In the genomic region with DNA sequence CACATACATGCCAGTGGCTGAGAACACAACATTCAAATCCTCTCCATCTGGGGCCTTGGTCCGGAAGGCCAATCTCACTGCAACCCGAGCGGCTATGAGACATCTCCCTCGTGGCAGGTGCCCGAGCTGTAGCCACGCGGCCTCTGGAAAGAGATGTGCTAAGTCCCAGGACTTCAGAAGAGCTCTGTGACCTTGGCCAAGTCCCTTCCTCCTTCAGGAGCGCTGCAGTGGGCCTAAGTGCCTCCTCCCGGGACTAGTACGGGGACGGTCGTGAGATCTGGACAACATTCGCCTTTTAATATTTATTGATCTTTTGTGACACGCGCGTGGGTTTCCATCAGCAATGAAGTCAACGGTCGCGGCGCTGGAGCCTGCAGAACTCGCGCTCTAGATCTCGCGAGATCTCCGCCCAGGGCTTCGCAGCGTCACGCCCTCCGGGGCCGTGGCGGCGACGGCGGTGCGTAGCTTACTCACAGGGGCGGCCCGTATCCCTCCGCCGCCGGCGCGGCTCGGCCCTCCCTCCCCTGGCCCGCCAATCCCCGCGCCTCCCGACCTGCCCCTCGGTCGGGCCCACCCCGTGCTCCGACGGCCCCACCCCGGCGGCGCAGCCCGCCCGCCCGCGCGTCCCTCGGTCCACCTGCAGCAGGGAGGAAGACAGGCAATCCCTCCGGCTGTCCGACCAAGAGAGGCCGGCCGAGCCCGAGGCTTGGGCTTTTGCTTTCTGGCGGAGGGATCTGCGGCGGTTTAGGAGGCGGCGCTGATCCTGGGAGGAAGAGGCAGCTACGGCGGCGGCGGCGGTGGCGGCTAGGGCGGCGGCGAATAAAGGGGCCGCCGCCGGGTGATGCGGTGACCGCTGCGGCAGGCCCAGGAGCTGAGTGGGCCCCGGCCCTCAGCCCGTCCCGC, we compare ENCODE assay signal across 1 cellular context.
A peak's percentile ranks its signal among the peaks of the same experiment; 100 is the strongest.
TF ChIP-seq lines count a peak whose summit lies in the region.

A gene (plus strand): TSS at position 588 of the 903 bp plus-strand sequence. CDS start 453 bp downstream, outside the sequence.

TF ChIP-seq in HepG2, 621 proteins besides CTCF, POLR2A, EP300 and RAD21 (continued from another document and continues in another):
- TF ChIP-seq ZNF746 (CRISPR knock-in tag; IDR thresholded peaks at IDR 0.05) (peak; percentile 58), ZBTB42 (CRISPR knock-in tag; IDR thresholded peaks at IDR 0.05) (no peak), ZNF343 (CRISPR knock-in tag; IDR thresholded peaks at IDR 0.05) (no peak), EEA1 (CRISPR knock-in tag; IDR thresholded peaks at IDR 0.05; ENCODE audit: borderline replicate concordance) (peak; percentile 56; the same call in 1 of the 2 replicates), CCDC6 (CRISPR knock-in tag; IDR thresholded peaks at IDR 0.05) (peak; percentile 70; the same call in 1 of the 2 replicates), ZNF44 (CRISPR knock-in tag; IDR thresholded peaks at IDR 0.05) (0 out of 2 replicates have a peak, but pooled peaks have one; percentile 36), FOSL2 (CRISPR knock-in tag; IDR thresholded peaks at IDR 0.05) (peak; percentile 60; the same call in 1 of the 2 replicates), MED1 (CRISPR knock-in tag; IDR thresholded peaks at IDR 0.05) (peak; percentile 62), ATAD3A (CRISPR knock-in tag; IDR thresholded peaks at IDR 0.05) (no peak), MTA3 (CRISPR knock-in tag; IDR thresholded peaks at IDR 0.05) (no peak), KLF6 (CRISPR knock-in tag; IDR thresholded peaks at IDR 0.05) (peak; percentile 70), ZNF296 (CRISPR knock-in tag; conservative IDR thresholded peaks at IDR 0.05) (no peak), KAT8 (CRISPR knock-in tag; IDR thresholded peaks at IDR 0.05) (peak; percentile 88), ZNF430 (CRISPR knock-in tag; IDR thresholded peaks at IDR 0.05) (peak; percentile 68; the same call in 1 of the 2 replicates), CENPT (CRISPR knock-in tag; IDR thresholded peaks at IDR 0.05; ENCODE audit: low read depth) (no peak), SPEN (CRISPR knock-in tag; IDR thresholded peaks at IDR 0.05; ENCODE audit: low read depth) (peak; percentile 93), MIXL1 (CRISPR knock-in tag; IDR thresholded peaks at IDR 0.05) (no peak), YY1 (IDR thresholded peaks at IDR 0.05; ENCODE audit: insufficient read depth, insufficient replicate concordance, low read depth, low read length) (peak; percentile 66), MBD4 (IDR thresholded peaks at IDR 0.05; ENCODE audit: borderline replicate concordance, low read length) (no peak), SAFB2 (CRISPR knock-in tag; IDR thresholded peaks at IDR 0.05; ENCODE audit: borderline replicate concordance, low read depth) (peak; percentile 84), PAX8 (CRISPR knock-in tag; IDR thresholded peaks at IDR 0.05; ENCODE audit: borderline replicate concordance) (no peak), SALL2 (CRISPR knock-in tag; IDR thresholded peaks at IDR 0.05) (peak; percentile 39; the same call in 1 of the 2 replicates), SAP130 (CRISPR knock-in tag; IDR thresholded peaks at IDR 0.05; ENCODE audit: low read depth) (peak; percentile 80), ERF (CRISPR knock-in tag; IDR thresholded peaks at IDR 0.05) (peak; percentile 89), NBN (conservative IDR thresholded peaks at IDR 0.05) (no peak), FOSL1 (CRISPR knock-in tag; IDR thresholded peaks at IDR 0.05; ENCODE audit: borderline replicate concordance) (no peak), ZNF674 (CRISPR knock-in tag; IDR thresholded peaks at IDR 0.05; ENCODE audit: low read depth) (no peak), ZNF260 (CRISPR knock-in tag; IDR thresholded peaks at IDR 0.05; ENCODE audit: borderline replicate concordance, low read depth) (no peak), RBFOX2 (IDR thresholded peaks at IDR 0.05; ENCODE audit: low read depth, low read length) (peak; percentile 93), PLRG1 (conservative IDR thresholded peaks at IDR 0.05) (no peak), PHF20 (CRISPR knock-in tag; IDR thresholded peaks at IDR 0.05) (peak; percentile 70; the same call in 1 of the 2 replicates), NRL (CRISPR knock-in tag; IDR thresholded peaks at IDR 0.05; ENCODE audit: borderline replicate concordance) (no peak), ZNF496 (CRISPR knock-in tag; IDR thresholded peaks at IDR 0.05; ENCODE audit: insufficient replicate concordance) (no peak), BRD4 (CRISPR knock-in tag; IDR thresholded peaks at IDR 0.05) (peak; percentile 22; the same call in 1 of the 2 replicates), ZNF598 (CRISPR knock-in tag; IDR thresholded peaks at IDR 0.05; ENCODE audit: borderline replicate concordance) (0 out of 2 replicates have a peak, but pooled peaks have one; percentile 58), ZNF468 (CRISPR knock-in tag; IDR thresholded peaks at IDR 0.05) (no peak), NFIC (IDR thresholded peaks at IDR 0.05; ENCODE audit: low read length) (no peak), NFYC (CRISPR knock-in tag; IDR thresholded peaks at IDR 0.05) (peak; percentile 60)
- TF ChIP-seq, protein P1, sequence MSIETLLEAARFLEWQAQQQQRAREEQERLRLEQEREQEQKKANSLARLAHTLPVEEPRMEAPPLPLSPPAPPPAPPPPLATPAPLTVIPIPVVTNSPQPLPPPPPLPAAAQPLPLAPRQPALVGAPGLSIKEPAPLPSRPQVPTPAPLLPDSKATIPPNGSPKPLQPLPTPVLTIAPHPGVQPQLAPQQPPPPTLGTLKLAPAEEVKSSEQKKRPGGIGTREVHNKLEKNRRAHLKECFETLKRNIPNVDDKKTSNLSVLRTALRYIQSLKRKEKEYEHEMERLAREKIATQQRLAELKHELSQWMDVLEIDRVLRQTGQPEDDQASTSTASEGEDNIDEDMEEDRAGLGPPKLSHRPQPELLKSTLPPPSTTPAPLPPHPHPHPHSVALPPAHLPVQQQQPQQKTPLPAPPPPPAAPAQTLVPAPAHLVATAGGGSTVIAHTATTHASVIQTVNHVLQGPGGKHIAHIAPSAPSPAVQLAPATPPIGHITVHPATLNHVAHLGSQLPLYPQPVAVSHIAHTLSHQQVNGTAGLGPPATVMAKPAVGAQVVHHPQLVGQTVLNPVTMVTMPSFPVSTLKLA (IDR thresholded peaks at IDR 0.05), result peak; percentile 16; the same call in 1 of the 2 replicates
- TF ChIP-seq, protein P2, sequence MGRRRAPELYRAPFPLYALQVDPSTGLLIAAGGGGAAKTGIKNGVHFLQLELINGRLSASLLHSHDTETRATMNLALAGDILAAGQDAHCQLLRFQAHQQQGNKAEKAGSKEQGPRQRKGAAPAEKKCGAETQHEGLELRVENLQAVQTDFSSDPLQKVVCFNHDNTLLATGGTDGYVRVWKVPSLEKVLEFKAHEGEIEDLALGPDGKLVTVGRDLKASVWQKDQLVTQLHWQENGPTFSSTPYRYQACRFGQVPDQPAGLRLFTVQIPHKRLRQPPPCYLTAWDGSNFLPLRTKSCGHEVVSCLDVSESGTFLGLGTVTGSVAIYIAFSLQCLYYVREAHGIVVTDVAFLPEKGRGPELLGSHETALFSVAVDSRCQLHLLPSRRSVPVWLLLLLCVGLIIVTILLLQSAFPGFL (CRISPR knock-in tag; IDR thresholded peaks at IDR 0.05), result no peak
- TF ChIP-seq, protein P3, sequence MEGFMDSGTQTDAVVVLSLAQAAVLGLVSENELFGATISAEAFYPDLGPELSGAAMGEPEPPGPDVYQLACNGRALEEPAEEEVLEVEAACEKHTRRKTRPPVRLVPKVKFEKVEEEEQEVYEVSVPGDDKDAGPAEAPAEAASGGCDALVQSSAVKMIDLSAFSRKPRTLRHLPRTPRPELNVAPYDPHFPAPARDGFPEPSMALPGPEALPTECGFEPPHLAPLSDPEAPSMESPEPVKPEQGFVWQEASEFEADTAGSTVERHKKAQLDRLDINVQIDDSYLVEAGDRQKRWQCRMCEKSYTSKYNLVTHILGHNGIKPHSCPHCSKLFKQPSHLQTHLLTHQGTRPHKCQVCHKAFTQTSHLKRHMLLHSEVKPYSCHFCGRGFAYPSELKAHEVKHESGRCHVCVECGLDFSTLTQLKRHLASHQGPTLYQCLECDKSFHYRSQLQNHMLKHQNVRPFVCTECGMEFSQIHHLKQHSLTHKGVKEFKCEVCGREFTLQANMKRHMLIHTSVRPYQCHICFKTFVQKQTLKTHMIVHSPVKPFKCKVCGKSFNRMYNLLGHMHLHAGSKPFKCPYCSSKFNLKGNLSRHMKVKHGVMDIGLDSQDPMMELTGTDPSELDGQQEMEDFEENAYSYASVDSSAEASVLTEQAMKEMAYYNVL (CRISPR knock-in tag; IDR thresholded peaks at IDR 0.05; ENCODE audit: borderline replicate concordance), result peak; percentile 26; the same call in 1 of the 2 replicates
- TF ChIP-seq, protein P4, sequence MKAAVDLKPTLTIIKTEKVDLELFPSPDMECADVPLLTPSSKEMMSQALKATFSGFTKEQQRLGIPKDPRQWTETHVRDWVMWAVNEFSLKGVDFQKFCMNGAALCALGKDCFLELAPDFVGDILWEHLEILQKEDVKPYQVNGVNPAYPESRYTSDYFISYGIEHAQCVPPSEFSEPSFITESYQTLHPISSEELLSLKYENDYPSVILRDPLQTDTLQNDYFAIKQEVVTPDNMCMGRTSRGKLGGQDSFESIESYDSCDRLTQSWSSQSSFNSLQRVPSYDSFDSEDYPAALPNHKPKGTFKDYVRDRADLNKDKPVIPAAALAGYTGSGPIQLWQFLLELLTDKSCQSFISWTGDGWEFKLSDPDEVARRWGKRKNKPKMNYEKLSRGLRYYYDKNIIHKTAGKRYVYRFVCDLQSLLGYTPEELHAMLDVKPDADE (CRISPR knock-in tag; IDR thresholded peaks at IDR 0.05), result no peak
- TF ChIP-seq, protein P5, sequence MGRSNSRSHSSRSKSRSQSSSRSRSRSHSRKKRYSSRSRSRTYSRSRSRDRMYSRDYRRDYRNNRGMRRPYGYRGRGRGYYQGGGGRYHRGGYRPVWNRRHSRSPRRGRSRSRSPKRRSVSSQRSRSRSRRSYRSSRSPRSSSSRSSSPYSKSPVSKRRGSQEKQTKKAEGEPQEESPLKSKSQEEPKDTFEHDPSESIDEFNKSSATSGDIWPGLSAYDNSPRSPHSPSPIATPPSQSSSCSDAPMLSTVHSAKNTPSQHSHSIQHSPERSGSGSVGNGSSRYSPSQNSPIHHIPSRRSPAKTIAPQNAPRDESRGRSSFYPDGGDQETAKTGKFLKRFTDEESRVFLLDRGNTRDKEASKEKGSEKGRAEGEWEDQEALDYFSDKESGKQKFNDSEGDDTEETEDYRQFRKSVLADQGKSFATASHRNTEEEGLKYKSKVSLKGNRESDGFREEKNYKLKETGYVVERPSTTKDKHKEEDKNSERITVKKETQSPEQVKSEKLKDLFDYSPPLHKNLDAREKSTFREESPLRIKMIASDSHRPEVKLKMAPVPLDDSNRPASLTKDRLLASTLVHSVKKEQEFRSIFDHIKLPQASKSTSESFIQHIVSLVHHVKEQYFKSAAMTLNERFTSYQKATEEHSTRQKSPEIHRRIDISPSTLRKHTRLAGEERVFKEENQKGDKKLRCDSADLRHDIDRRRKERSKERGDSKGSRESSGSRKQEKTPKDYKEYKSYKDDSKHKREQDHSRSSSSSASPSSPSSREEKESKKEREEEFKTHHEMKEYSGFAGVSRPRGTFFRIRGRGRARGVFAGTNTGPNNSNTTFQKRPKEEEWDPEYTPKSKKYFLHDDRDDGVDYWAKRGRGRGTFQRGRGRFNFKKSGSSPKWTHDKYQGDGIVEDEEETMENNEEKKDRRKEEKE (IDR thresholded peaks at IDR 0.05), result no peak
- TF ChIP-seq, protein P6, sequence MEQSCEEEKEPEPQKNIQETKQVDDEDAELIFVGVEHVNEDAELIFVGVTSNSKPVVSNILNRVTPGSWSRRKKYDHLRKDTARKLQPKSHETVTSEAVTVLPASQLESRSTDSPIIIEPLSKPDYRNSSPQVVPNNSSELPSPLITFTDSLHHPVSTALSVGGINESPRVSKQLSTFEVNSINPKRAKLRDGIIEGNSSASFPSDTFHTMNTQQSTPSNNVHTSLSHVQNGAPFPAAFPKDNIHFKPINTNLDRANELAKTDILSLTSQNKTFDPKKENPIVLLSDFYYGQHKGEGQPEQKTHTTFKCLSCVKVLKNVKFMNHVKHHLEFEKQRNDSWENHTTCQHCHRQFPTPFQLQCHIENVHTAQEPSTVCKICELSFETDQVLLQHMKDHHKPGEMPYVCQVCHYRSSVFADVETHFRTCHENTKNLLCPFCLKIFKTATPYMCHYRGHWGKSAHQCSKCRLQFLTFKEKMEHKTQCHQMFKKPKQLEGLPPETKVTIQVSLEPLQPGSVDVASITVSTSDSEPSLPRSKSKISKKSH (CRISPR knock-in tag; IDR thresholded peaks at IDR 0.05; ENCODE audit: borderline replicate concordance), result peak; percentile 27; the same call in 1 of the 2 replicates
- TF ChIP-seq, protein P7, sequence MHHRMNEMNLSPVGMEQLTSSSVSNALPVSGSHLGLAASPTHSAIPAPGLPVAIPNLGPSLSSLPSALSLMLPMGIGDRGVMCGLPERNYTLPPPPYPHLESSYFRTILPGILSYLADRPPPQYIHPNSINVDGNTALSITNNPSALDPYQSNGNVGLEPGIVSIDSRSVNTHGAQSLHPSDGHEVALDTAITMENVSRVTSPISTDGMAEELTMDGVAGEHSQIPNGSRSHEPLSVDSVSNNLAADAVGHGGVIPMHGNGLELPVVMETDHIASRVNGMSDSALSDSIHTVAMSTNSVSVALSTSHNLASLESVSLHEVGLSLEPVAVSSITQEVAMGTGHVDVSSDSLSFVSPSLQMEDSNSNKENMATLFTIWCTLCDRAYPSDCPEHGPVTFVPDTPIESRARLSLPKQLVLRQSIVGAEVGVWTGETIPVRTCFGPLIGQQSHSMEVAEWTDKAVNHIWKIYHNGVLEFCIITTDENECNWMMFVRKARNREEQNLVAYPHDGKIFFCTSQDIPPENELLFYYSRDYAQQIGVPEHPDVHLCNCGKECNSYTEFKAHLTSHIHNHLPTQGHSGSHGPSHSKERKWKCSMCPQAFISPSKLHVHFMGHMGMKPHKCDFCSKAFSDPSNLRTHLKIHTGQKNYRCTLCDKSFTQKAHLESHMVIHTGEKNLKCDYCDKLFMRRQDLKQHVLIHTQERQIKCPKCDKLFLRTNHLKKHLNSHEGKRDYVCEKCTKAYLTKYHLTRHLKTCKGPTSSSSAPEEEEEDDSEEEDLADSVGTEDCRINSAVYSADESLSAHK (CRISPR knock-in tag; IDR thresholded peaks at IDR 0.05; ENCODE audit: borderline replicate concordance), result no peak
- TF ChIP-seq, protein P8, sequence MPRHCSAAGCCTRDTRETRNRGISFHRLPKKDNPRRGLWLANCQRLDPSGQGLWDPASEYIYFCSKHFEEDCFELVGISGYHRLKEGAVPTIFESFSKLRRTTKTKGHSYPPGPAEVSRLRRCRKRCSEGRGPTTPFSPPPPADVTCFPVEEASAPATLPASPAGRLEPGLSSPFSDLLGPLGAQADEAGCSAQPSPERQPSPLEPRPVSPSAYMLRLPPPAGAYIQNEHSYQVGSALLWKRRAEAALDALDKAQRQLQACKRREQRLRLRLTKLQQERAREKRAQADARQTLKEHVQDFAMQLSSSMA (CRISPR knock-in tag; IDR thresholded peaks at IDR 0.05), result peak; percentile 63
